Comparison of ENCODE assay signal across 12 cellular contexts in genomic region chr2:25131253-25131566, GRCh38. TPM values are rescaled to one million over a fixed set of nuclear protein-coding genes. Genes with fewer than 3 reads are reported as not detected.
DNase-seq lines count a peak whose midpoint lies in the region; ATAC-seq, FAIRE-seq and TF ChIP-seq lines count a peak whose summit lies in the region.
"Had no signal": no experiment of that assay in that cellular context is flagged by ENCODE, and none has a peak within 500 bp of the region (broad histone marks: within the 10 kb centered on the region; RNA-seq: fewer than 3 reads in every experiment).

No MANE protein-coding gene starts in this region.

- intact Hi-C loops in IMR-90 (cut with micrococcal nuclease) = no loop called here
- intact Hi-C loops in endothelial cell of umbilical vein (cut with micrococcal nuclease) = no loop called here
- intact Hi-C loops in psoas muscle (cut with DNase I) = loop anchor here in 1 of 2 donors (2.0 kb wide), 1 partner anchor 156 kb away; no protein-coding TSS in a partner anchor
- intact Hi-C loops in pancreas (cut with DNase I) = loop anchor here in 2 of 3 donors (10.0 kb wide), 3 partner anchors 156 to 716 kb away; partner anchors contain the start of gene DNAJC27 (in 1 of the 2)

- H3K27me3 Mint-ChIP-seq in CD8-positive, alpha-beta memory T cell = peaks cover 38 to 56% of the 10 kb centered on the region in 2 donors

- H3K14ac ChIP-seq in IMR-90 (replicated peaks; ENCODE audit: low read depth, low read length) = no peak overlapping the region

- H3K36me3 ChIP-seq in CD8-positive, alpha-beta memory T cell (ENCODE audit: insufficient read depth, low read length) = no peaks in the 10 kb centered on the region
- H3K36me3 ChIP-seq in IMR-90 (ENCODE audit: control insufficient read depth, insufficient read depth, low read length) (no peaks in the 10 kb centered on the region), endothelial cell of umbilical vein (ENCODE audit: control insufficient read depth in 2 of 2, extremely low read depth in 1 of 2, insufficient read depth in 2 of 2, low read length in 2 of 2) (no peaks in the 10 kb centered on the region), psoas muscle (ENCODE audit: insufficient read depth in 1 of 2, low read depth in 1 of 2) (peaks cover 0 to 15% of the 10 kb centered on the region in 2 donors), pancreas (no peaks in the 10 kb centered on the region)
- H3K36me3 ChIP-seq: ascending aorta, MG63 had no signal

- H3K9me1 ChIP-seq in IMR-90 (ENCODE audit: insufficient read depth, low read length) (no peaks in the 10 kb centered on the region), endothelial cell of umbilical vein (replicated peaks; ENCODE audit: control insufficient read depth, extremely low read depth, insufficient read depth, low read length) (no peaks in the 10 kb centered on the region)

- H3K4me3 Mint-ChIP-seq in CD8-positive, alpha-beta memory T cell = peak overlapping the region in 4 of 7 donors; percentile 50 to 76 (median 60)

- H4K8ac ChIP-seq in IMR-90 (ENCODE audit: low read depth in 2 of 2, low read length in 2 of 2) = no peak overlapping the region

- DNase-seq in CD8-positive, alpha-beta memory T cell = no peak
- no peak for DNase-seq in IMR-90
- no peak for DNase-seq in endothelial cell of umbilical vein (ENCODE audit: low read depth, low spot score)
- DNase-seq in psoas muscle = no peak
- DNase-seq in NCI-H128 (lab: John Stamatoyannopoulos, UW; ENCODE audit: unreplicated experiment) = no peak
- DNase-seq in pancreas = no peak
- DNase-seq: effector CD8-positive, alpha-beta T cell; MG63; OCI-M1; substantia nigra had no signal

- CTCF ChIA-PET in CD8-positive, alpha-beta memory T cell (lab: Charles Lee) = interaction anchor here (1.1 to 6.6 kb wide), 4 partner anchors 10 to 304 kb away, joined by 3 to 59 read pairs (median 4); no protein-coding TSS in a partner anchor
- CTCF ChIA-PET in IMR-90 (lab: Yijun Ruan, JAX) (no interaction called here), endothelial cell of umbilical vein (lab: Charles Lee) (interaction anchor here (0.9 to 17.9 kb wide), 4 partner anchors 66 to 721 kb away, joined by 3 to 679 read pairs (median 3); no protein-coding TSS in a partner anchor)

- H3K4me2 ChIP-seq in IMR-90 (ENCODE audit: low read depth, low read length) (no peak overlapping the region), endothelial cell of umbilical vein (ENCODE audit: insufficient read depth, low read length) (peak overlapping the region; percentile 2)

- peak overlapping the region in 1 of 8 donors; percentile 63 for H3K27ac Mint-ChIP-seq in CD8-positive, alpha-beta memory T cell

- no peaks in the 10 kb centered on the region for H3K36me3 Mint-ChIP-seq in CD8-positive, alpha-beta memory T cell

- H2AK5ac ChIP-seq in IMR-90 (ENCODE audit: low read depth, low read length) = no peak overlapping the region

- no peaks in the 10 kb centered on the region for H4K20me1 ChIP-seq in IMR-90 (ENCODE audit: insufficient read depth, low read length)
- no peaks in the 10 kb centered on the region for H4K20me1 ChIP-seq in endothelial cell of umbilical vein (replicated peaks; ENCODE audit: control insufficient read depth, extremely low read depth, insufficient read depth, low read length)

- H3K9me3 ChIP-seq in CD8-positive, alpha-beta memory T cell (ENCODE audit: low read length) = no peaks in the 10 kb centered on the region
- H3K9me3 ChIP-seq in IMR-90 (ENCODE audit: control insufficient read depth, insufficient read depth, low read length) (no peaks in the 10 kb centered on the region), endothelial cell of umbilical vein (replicated peaks; ENCODE audit: control insufficient read depth, insufficient read depth, low read length) (no peaks in the 10 kb centered on the region), psoas muscle (no peaks in the 10 kb centered on the region), pancreas (no peaks in the 10 kb centered on the region)
- H3K9me3 ChIP-seq: ascending aorta, MG63 had no signal

- 84% methylated on average over 19 of the region's 24 CpGs; no CpG with 5 or more reads in 1 of the 2 experiments for WGBS in IMR-90 (ENCODE audit: extremely low coverage in 2 of 2, insufficient read length in 1 of 2), 2 experiments
- WGBS in psoas muscle, 3 donors = 66 to 73% (median 69%) methylated on average over 22 to 24 of the region's 24 CpGs
- WGBS in pancreas, 2 donors = 60 to 68% methylated on average over 23 to 24 of the region's 24 CpGs

- no peak overlapping the region for H2BK120ac ChIP-seq in IMR-90 (ENCODE audit: low read depth, low read length)

- POLR2A ChIA-PET in CD8-positive, alpha-beta memory T cell (lab: Charles Lee) = no interaction called here
- POLR2A ChIA-PET in IMR-90 (lab: Charles Lee; ENCODE audit: unreplicated experiment) (no interaction called here), endothelial cell of umbilical vein (lab: Charles Lee) (no interaction called here)

- H3K4me1 Mint-ChIP-seq in CD8-positive, alpha-beta memory T cell = peaks cover 10 to 14% (median 11%) of the 10 kb centered on the region in 3 donors

- H3K27me3 ChIP-seq in CD8-positive, alpha-beta memory T cell (ENCODE audit: insufficient read depth, low read length, poor library complexity, severe bottlenecking) = peaks cover 35% of the 10 kb centered on the region
- H3K27me3 ChIP-seq in IMR-90 (ENCODE audit: control insufficient read depth, insufficient read depth, low read length) (peaks cover 6% of the 10 kb centered on the region), endothelial cell of umbilical vein (ENCODE audit: control insufficient read depth in 2 of 2, insufficient read depth in 2 of 2, low read length in 2 of 2) (peaks cover 7 to 24% of the 10 kb centered on the region in 2 experiments), psoas muscle (ENCODE audit: insufficient read depth in 3 of 3, low read length in 2 of 3) (no peaks in the 10 kb centered on the region), pancreas (no peaks in the 10 kb centered on the region)
- H3K27me3 ChIP-seq: ascending aorta had no signal

- H3K4ac ChIP-seq in IMR-90 (ENCODE audit: low read depth, low read length) = no peak overlapping the region

- H3K56ac ChIP-seq in IMR-90 (ENCODE audit: extremely low read depth, insufficient read depth, low read length) = no peak overlapping the region

- TF ChIP-seq RAD21 in IMR-90 (IDR thresholded peaks at IDR 0.05; ENCODE audit: low read length) = no peak

- H2AK9ac ChIP-seq in IMR-90 (replicated peaks; ENCODE audit: low read depth, low read length, poor library complexity) = no peak overlapping the region

- H4K5ac ChIP-seq in IMR-90 (ENCODE audit: low read depth, low read length) = no peak overlapping the region

- H3K4me1 ChIP-seq in CD8-positive, alpha-beta memory T cell (ENCODE audit: insufficient read depth, low read length) = no peaks in the 10 kb centered on the region
- H3K4me1 ChIP-seq in IMR-90 (ENCODE audit: control insufficient read depth, insufficient read depth, low read length) (peaks cover 1% of the 10 kb centered on the region; the same call in 1 of the 2 replicates), endothelial cell of umbilical vein (ENCODE audit: control insufficient read depth, extremely low read depth, insufficient read depth, low read length) (peaks cover 4% of the 10 kb centered on the region), psoas muscle (no peaks in the 10 kb centered on the region), pancreas (no peaks in the 10 kb centered on the region)
- H3K4me1 ChIP-seq: ascending aorta had no signal

- no peak overlapping the region for H2BK15ac ChIP-seq in IMR-90 (ENCODE audit: low read depth, low read length)

- no peak for TF ChIP-seq CTCF in IMR-90 (conservative IDR thresholded peaks at IDR 0.05; ENCODE audit: low read depth, low read length)
- TF ChIP-seq CTCF in endothelial cell of umbilical vein (IDR thresholded peaks at IDR 0.05; ENCODE audit: extremely low read depth in 1 of 2, insufficient read depth in 1 of 2, low read depth in 1 of 2, low read length in 2 of 2) = no peak
- TF ChIP-seq CTCF in psoas muscle (IDR thresholded peaks at IDR 0.05) = no peak
- TF ChIP-seq CTCF in pancreas (IDR thresholded peaks at IDR 0.05) = no peak

- H2BK5ac ChIP-seq in IMR-90 (ENCODE audit: low read depth, low read length, poor library complexity, severe bottlenecking) = no peak overlapping the region

- TF ChIP-seq POLR2A in IMR-90 (IDR thresholded peaks at IDR 0.05; ENCODE audit: low read depth, low read length) (no peak), endothelial cell of umbilical vein (IDR thresholded peaks at IDR 0.05; ENCODE audit: low read depth, low read length) (no peak)

- H3K18ac ChIP-seq in IMR-90 (ENCODE audit: low read depth, low read length) = no peak overlapping the region

- H3K27ac ChIP-seq in CD8-positive, alpha-beta memory T cell (ENCODE audit: low read depth, low read length) = no peak overlapping the region
- H3K27ac ChIP-seq in IMR-90 (ENCODE audit: insufficient read depth, low read length) (no peak overlapping the region), endothelial cell of umbilical vein (ENCODE audit: insufficient read depth, low read depth, low read length) (no peak overlapping the region), psoas muscle (no peak overlapping the region), pancreas (no peak overlapping the region)
- H3K27ac ChIP-seq: ascending aorta had no signal

- BruUV-seq in IMR-90 (replicated peaks; lab: Mats Ljungman, UMichigan) (no TSS peak), endothelial cell of umbilical vein (replicated peaks; lab: Mats Ljungman, UMichigan) (no TSS peak)

- in situ Hi-C loops in IMR-90 (cut with MboI; ENCODE audit: low sequenced_read_pairs) = loop anchor here (5.0 to 25.0 kb wide), 3 partner anchors 149 to 719 kb away; no protein-coding TSS in a partner anchor

- H3K79me1 ChIP-seq in IMR-90 (ENCODE audit: low read depth in 1 of 2, low read length in 2 of 2) = no peaks in the 10 kb centered on the region

- H3K9ac ChIP-seq in IMR-90 (ENCODE audit: low read depth, low read length) (no peak overlapping the region), endothelial cell of umbilical vein (replicated peaks; ENCODE audit: extremely low read depth, insufficient read depth, low read length) (no peak overlapping the region)

- H2AFZ ChIP-seq in IMR-90 (replicated peaks; ENCODE audit: low read length, poor library complexity) = peak overlapping the region; percentile 63
- H2AFZ ChIP-seq in endothelial cell of umbilical vein (ENCODE audit: low read depth, low read length) = no peak overlapping the region

- no peaks in the 10 kb centered on the region for H3K9me3 Mint-ChIP-seq in CD8-positive, alpha-beta memory T cell

- no peak overlapping the region for H3K23ac ChIP-seq in IMR-90 (ENCODE audit: low read depth, low read length)

- H3K79me2 ChIP-seq in endothelial cell of umbilical vein (ENCODE audit: control insufficient read depth, insufficient read depth, low read length) = no peaks in the 10 kb centered on the region

- H4K91ac ChIP-seq in IMR-90 (ENCODE audit: insufficient read depth, low read depth, low read length) = no peak overlapping the region

- no peak overlapping the region for H2BK20ac ChIP-seq in IMR-90 (ENCODE audit: low read depth, low read length)

- H3K4me3 ChIP-seq in CD8-positive, alpha-beta memory T cell (ENCODE audit: low read length) = no peak overlapping the region
- H3K4me3 ChIP-seq in IMR-90 (ENCODE audit: insufficient read depth, low read depth, low read length) = no peak overlapping the region
- no peak overlapping the region for H3K4me3 ChIP-seq in endothelial cell of umbilical vein (replicated peaks in 1 of 3; ENCODE audit: insufficient read depth in 1 of 3, low read depth in 1 of 3, low read length in 3 of 3)
- H3K4me3 ChIP-seq in psoas muscle = peak overlapping the region; percentile 34
- H3K4me3 ChIP-seq in pancreas = peak overlapping the region in 1 of 4 donors; percentile 31
- H3K4me3 ChIP-seq: MG63 had no signal

- no peak for FAIRE-seq in endothelial cell of umbilical vein (lab: Jason Lieb, UNC)
- FAIRE-seq in pancreas (lab: Jason Lieb, UNC) = no peak

- dilution Hi-C loops in IMR-90 (cut with HindIII; ENCODE audit: low sequenced_read_pairs, unreplicated experiment) = no loop called here
- dilution Hi-C loops in endothelial cell of umbilical vein (cut with MboI; ENCODE audit: extremely low pct_ligation_motif_present, low sequenced_read_pairs) = no loop called here

- no peak for ATAC-seq in IMR-90 (ENCODE audit: low read depth)
- no peak for ATAC-seq in psoas muscle
- no peak for ATAC-seq in GM18520 (IDR thresholded peaks at IDR 0.05; ENCODE audit: unreplicated experiment)
- ATAC-seq in pancreas = no peak

RNA-seq across cellular contexts. Expression of gene POMC, which starts 37.2 kb away (rescaled TPM):
- total RNA-seq in CD8-positive, alpha-beta memory T cell = 1 to 10 TPM; 4.7 to 6.2 TPM
- polyA plus RNA-seq in CD8-positive, alpha-beta memory T cell = 10.9 TPM
- total RNA-seq in IMR-90 (2012; rRNA removed) (not detected in 2 replicates), endothelial cell of umbilical vein (0.69 and 2.7 TPM in 2 replicates), psoas muscle (10 to 100 TPM in 1 of 4 donors, 1 to 10 TPM in 3; 1.8 to 15.2 (median 4.2) TPM), pancreas (10 to 100 TPM in 1 of 6 donors, 1 to 10 TPM in 5; 2.4 to 13.5 (median 5.7) TPM)
- polyA plus RNA-seq in IMR-90 (2012; rRNA removed) (0.17 and 0.47 TPM in 2 replicates), endothelial cell of umbilical vein (2.4 and 3.2 TPM in 2 replicates), psoas muscle (1 to 10 TPM; 2.7 to 5.2 (median 3.3) TPM), pancreas (10 to 100 TPM in 1 of 2 donors, 1 to 10 TPM in 1; 8.2 to 12.0 TPM)
- 0.32 and 0.80 TPM in 2 replicates for polyA plus RNA-seq in IMR-90 (2012; cell fraction: cytosol; rRNA removed)
- 0.29 TPM in 2 replicates for polyA plus RNA-seq in IMR-90 (2012; cell fraction: nucleus; rRNA removed; ENCODE audit: low replicate concordance)
- polyA plus RNA-seq in endothelial cell of umbilical vein (2011; cell fraction: cytosol; rRNA removed) = 0.98 and 2.1 TPM in 2 replicates
- 0.29 and 0.52 TPM in 2 replicates for polyA plus RNA-seq in endothelial cell of umbilical vein (2011; cell fraction: nucleus; rRNA removed)
- 0.78 and 1.1 TPM in 2 replicates for polyA plus RNA-seq in endothelial cell of umbilical vein (2012)
- polyA minus RNA-seq in endothelial cell of umbilical vein = not detected in 2 replicates
- polyA minus RNA-seq in endothelial cell of umbilical vein (2011; cell fraction: cytosol; rRNA and poly(A)+ RNA removed) = not detected
- polyA minus RNA-seq in endothelial cell of umbilical vein (2011; cell fraction: nucleus; rRNA and poly(A)+ RNA removed) = not detected in 2 replicates

Comparison
In these comparisons a context has a peak if more than half of its experiments do, and no peak if none do; other contexts are left out.
1. intact Hi-C loops: an anchor here in pancreas (10.0 kb wide); none called in IMR-90 and endothelial cell of umbilical vein.